1 cellular context compared by ENCODE assay signal in genomic region chr3:187518207-187518606, GRCh38.
TF ChIP-seq lines count a peak whose summit lies in the region.

No MANE protein-coding gene starts in this region.

TF ChIP-seq in H1, 55 proteins besides CTCF, POLR2A, EP300 and RAD21:
- TF ChIP-seq SIX5 (IDR thresholded peaks at IDR 0.05; ENCODE audit: low read depth, low read length): no peak
- no peak for TF ChIP-seq CHD2 (IDR thresholded peaks at IDR 0.05; ENCODE audit: low read length)
- no peak for TF ChIP-seq RNF2 (IDR thresholded peaks at IDR 0.05; ENCODE audit: borderline replicate concordance, low read depth, low read length, missing control alignments, poor library complexity, severe bottlenecking)
- TF ChIP-seq CHD1 (IDR thresholded peaks at IDR 0.05; ENCODE audit: low read depth, low read length): no peak
- no peak for TF ChIP-seq KDM4A (IDR thresholded peaks at IDR 0.05; ENCODE audit: low read depth, low read length, severe bottlenecking)
- no peak for TF ChIP-seq JUND (IDR thresholded peaks at IDR 0.05; ENCODE audit: low read length)
- TF ChIP-seq BRCA1 (IDR thresholded peaks at IDR 0.05; ENCODE audit: low read depth, low read length): no peak
- no peak for TF ChIP-seq JUN (IDR thresholded peaks at IDR 0.05; ENCODE audit: low read depth, low read length)
- no peak for TF ChIP-seq SRF (IDR thresholded peaks at IDR 0.05; ENCODE audit: low read depth, low read length)
- no peak for TF ChIP-seq FOSL1 (IDR thresholded peaks at IDR 0.05; ENCODE audit: insufficient read depth, low read depth, low read length)
- TF ChIP-seq NRF1 (IDR thresholded peaks at IDR 0.05; ENCODE audit: low read depth, low read length): no peak
- no peak for TF ChIP-seq POU5F1 (IDR thresholded peaks at IDR 0.05; ENCODE audit: low read depth, low read length)
- no peak for TF ChIP-seq KDM1A (IDR thresholded peaks at IDR 0.05; ENCODE audit: borderline replicate concordance, low read length)
- TF ChIP-seq MAX (IDR thresholded peaks at IDR 0.05): no peak
- TF ChIP-seq TAF7 (optimal IDR thresholded peaks at IDR 0.05; ENCODE audit: borderline replicate concordance, low read depth, low read length): no peak
- TF ChIP-seq YY1 (IDR thresholded peaks at IDR 0.05; ENCODE audit: low read depth, low read length): no peak
- TF ChIP-seq GTF2F1 (IDR thresholded peaks at IDR 0.05; ENCODE audit: borderline replicate concordance, low read depth, low read length): no peak
- no peak for TF ChIP-seq TCF12 (IDR thresholded peaks at IDR 0.05; ENCODE audit: low read depth, low read length)
- TF ChIP-seq SP4 (IDR thresholded peaks at IDR 0.05; ENCODE audit: low read length): no peak
